17 cellular contexts compared by ENCODE assay signal in genomic region chr7:28558236-28558635, GRCh38.
"Had no signal": no experiment of that assay in that cellular context is flagged by ENCODE, and none has a peak within 500 bp of the region (broad histone marks: within the 10 kb centered on the region; RNA-seq: fewer than 3 reads in every experiment).

No MANE protein-coding gene starts in this region.

- H3K27ac Mint-ChIP-seq: activated CD4-positive, alpha-beta memory T cell treated with anti-CD3 and anti-CD28 coated beads for 36 hours; activated CD4-positive, alpha-beta T cell treated with anti-CD3 and anti-CD28 coated beads for 36 hours; activated CD8-positive, alpha-beta memory T cell treated with anti-CD3 and anti-CD28 coated beads, Interleukin-2, amount 10 ng/mL, durations not matched to agents 7 days and 5 days; activated naive CD4-positive, alpha-beta T cell treated with anti-CD3 and anti-CD28 coated beads for 36 hours; activated T-helper 2 cell treated with anti-CD3 and anti-CD28 coated beads, Interferon-gamma antibody, Interleukin-2, Interleukin-4, amounts not matched to agents 10 μg/mL and 5 μg/mL and 100 μg/mL, durations not matched to agents 14 hours and 24 hours and 36 hours; endodermal cell; stimulated activated effector memory CD8-positive, alpha-beta T cell treated with anti-CD3 and anti-CD28 coated beads, Interleukin-12 subunit alpha, Interleukin-12 subunit beta, amount 100 ng/mL, for 72 hours had no signal

- H3K36me3 Mint-ChIP-seq: activated CD4-positive, alpha-beta memory T cell treated with anti-CD3 and anti-CD28 coated beads for 36 hours; activated CD8-positive, alpha-beta memory T cell treated with anti-CD3 and anti-CD28 coated beads, Interleukin-2, amount 10 ng/mL, durations not matched to agents 7 days and 5 days; stimulated activated effector memory CD8-positive, alpha-beta T cell treated with anti-CD3 and anti-CD28 coated beads, Interleukin-12 subunit alpha, Interleukin-12 subunit beta, amount 100 ng/mL, for 72 hours had no signal

- H3K9me3 ChIP-seq: gastrocnemius medialis, heart right ventricle, ovary, tibial artery had no signal

- ATAC-seq: activated CD4-positive, alpha-beta T cell treated with anti-CD3 and anti-CD28 coated beads for 36 hours; activated CD8-positive, alpha-beta memory T cell treated with anti-CD3 and anti-CD28 coated beads, Interleukin-2, amount 10 ng/mL, durations not matched to agents 7 days and 5 days; gastrocnemius medialis; heart right ventricle; stimulated activated effector memory CD8-positive, alpha-beta T cell treated with anti-CD3 and anti-CD28 coated beads, Interleukin-12 subunit alpha, Interleukin-12 subunit beta, amount 100 ng/mL, for 72 hours had no signal

- H3K4me3 ChIP-seq: dorsolateral prefrontal cortex, gastrocnemius medialis, heart right ventricle, lung, ovary, tibial artery had no signal

- H3K9me3 Mint-ChIP-seq: activated naive CD4-positive, alpha-beta T cell treated with anti-CD3 and anti-CD28 coated beads for 36 hours; activated T-helper 2 cell treated with anti-CD3 and anti-CD28 coated beads, Interferon-gamma antibody, Interleukin-2, Interleukin-4, amounts not matched to agents 10 μg/mL and 5 μg/mL and 100 μg/mL, durations not matched to agents 14 hours and 24 hours and 36 hours; endodermal cell had no signal

- H3K4me1 Mint-ChIP-seq: activated CD4-positive, alpha-beta T cell treated with anti-CD3 and anti-CD28 coated beads for 36 hours; activated CD8-positive, alpha-beta memory T cell treated with anti-CD3 and anti-CD28 coated beads, Interleukin-2, amount 10 ng/mL, durations not matched to agents 7 days and 5 days; endodermal cell; stimulated activated effector memory CD8-positive, alpha-beta T cell treated with anti-CD3 and anti-CD28 coated beads, Interleukin-12 subunit alpha, Interleukin-12 subunit beta, amount 100 ng/mL, for 72 hours had no signal

- H3K4me3 Mint-ChIP-seq: activated CD4-positive, alpha-beta memory T cell treated with anti-CD3 and anti-CD28 coated beads for 36 hours; activated CD4-positive, alpha-beta T cell treated with anti-CD3 and anti-CD28 coated beads for 36 hours; activated CD8-positive, alpha-beta memory T cell treated with anti-CD3 and anti-CD28 coated beads, Interleukin-2, amount 10 ng/mL, durations not matched to agents 7 days and 5 days; activated naive CD4-positive, alpha-beta T cell treated with anti-CD3 and anti-CD28 coated beads for 36 hours; endodermal cell; stimulated activated effector memory CD8-positive, alpha-beta T cell treated with anti-CD3 and anti-CD28 coated beads, Interleukin-12 subunit alpha, Interleukin-12 subunit beta, amount 100 ng/mL, for 72 hours had no signal

- DNase-seq: activated CD4-positive, alpha-beta memory T cell treated with anti-CD3 and anti-CD28 coated beads for 36 hours; activated CD4-positive, alpha-beta T cell treated with anti-CD3 and anti-CD28 coated beads for 36 hours; activated CD8-positive, alpha-beta memory T cell treated with anti-CD3 and anti-CD28 coated beads, Interleukin-2, amount 10 ng/mL, durations not matched to agents 7 days and 5 days; activated naive CD4-positive, alpha-beta T cell treated with anti-CD3 and anti-CD28 coated beads for 36 hours; activated T-cell treated with anti-CD3 and anti-CD28 coated beads, Interleukin-2, amount 50 U/mL, for 1 hour; dorsolateral prefrontal cortex; endodermal cell; erythroblast; gastrocnemius medialis; heart right ventricle; islet precursor cell; ovary; T1000; tibial artery had no signal

- H3K27me3 ChIP-seq: gastrocnemius medialis, heart right ventricle, ovary, tibial artery had no signal

- H3K36me3 ChIP-seq: gastrocnemius medialis, heart right ventricle, ovary, tibial artery had no signal

- H3K27me3 Mint-ChIP-seq: activated CD8-positive, alpha-beta memory T cell treated with anti-CD3 and anti-CD28 coated beads, Interleukin-2, amount 10 ng/mL, durations not matched to agents 7 days and 5 days had no signal

- H3K27ac ChIP-seq: gastrocnemius medialis, heart right ventricle, ovary, tibial artery had no signal

- H3K4me1 ChIP-seq: tibial artery had no signal
